ENCODE assay signal across 1 cellular context in the genomic region with DNA sequence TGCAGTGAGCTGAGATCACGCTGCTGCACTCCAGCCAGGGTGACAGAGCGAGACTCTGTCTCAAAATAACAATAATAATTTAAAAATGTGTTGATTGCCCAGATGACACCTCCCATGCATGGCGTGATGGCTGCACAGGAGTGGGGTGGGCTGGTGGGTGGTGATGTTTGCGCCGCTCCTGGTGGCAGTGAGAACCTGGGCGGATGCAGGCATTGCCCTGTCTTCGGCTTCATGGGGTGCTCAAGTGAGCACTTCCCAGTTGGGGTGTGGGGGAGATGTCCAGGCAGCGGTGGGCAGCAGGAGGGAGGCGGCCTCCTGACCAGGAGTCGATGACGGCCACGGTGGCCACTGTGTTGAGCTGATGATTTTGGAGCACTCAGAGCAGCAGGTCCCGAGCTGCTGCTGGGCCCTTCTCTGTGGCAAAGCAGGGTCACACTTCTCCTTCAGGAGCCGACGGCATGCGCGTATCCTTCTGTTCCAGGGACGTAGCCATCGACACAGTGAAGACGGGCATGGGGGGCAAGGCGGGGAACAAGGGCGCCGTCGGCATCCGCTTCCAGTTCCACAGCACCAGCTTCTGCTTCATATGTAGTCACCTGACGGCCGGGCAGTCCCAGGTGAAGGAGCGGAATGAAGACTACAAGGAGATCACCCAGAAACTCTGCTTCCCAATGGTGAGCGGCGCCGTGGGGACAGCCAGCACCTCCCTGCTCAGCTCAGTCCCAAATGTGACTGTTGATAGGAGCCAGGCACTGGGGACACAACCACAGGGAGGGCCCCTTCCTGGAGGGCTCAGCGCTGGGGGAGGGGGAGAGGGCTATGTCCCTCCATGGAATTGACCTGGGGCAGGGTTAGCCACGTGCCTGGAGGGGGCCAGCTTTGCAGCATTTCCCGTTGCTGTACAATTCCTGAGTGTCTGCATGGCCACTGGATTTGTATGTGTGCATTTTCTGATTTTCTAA.
TF ChIP-seq lines count a peak whose summit lies in the region.

No MANE protein-coding gene starts in this region.

TF ChIP-seq in HepG2, 621 proteins besides CTCF, POLR2A, EP300 and RAD21 (continued from another document):
- no peak for TF ChIP-seq HINFP (CRISPR knock-in tag; IDR thresholded peaks at IDR 0.05; ENCODE audit: low read depth)
- TF ChIP-seq, protein P1, sequence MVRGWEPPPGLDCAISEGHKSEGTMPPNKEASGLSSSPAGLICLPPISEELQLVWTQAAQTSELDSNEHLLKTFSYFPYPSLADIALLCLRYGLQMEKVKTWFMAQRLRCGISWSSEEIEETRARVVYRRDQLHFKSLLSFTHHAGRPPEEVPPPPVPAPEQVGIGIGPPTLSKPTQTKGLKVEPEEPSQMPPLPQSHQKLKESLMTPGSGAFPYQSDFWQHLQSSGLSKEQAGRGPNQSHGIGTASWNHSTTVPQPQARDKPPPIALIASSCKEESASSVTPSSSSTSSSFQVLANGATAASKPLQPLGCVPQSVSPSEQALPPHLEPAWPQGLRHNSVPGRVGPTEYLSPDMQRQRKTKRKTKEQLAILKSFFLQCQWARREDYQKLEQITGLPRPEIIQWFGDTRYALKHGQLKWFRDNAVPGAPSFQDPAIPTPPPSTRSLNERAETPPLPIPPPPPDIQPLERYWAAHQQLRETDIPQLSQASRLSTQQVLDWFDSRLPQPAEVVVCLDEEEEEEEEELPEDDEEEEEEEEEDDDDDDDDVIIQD (CRISPR knock-in tag; IDR thresholded peaks at IDR 0.05; ENCODE audit: low read depth) = no peak
- no peak for TF ChIP-seq ZNF280D (CRISPR knock-in tag; IDR thresholded peaks at IDR 0.05)
- no peak for TF ChIP-seq KLF6 (CRISPR knock-in tag; IDR thresholded peaks at IDR 0.05)
- TF ChIP-seq RFX1 (IDR thresholded peaks at IDR 0.05) = no peak
- TF ChIP-seq ZNF343 (CRISPR knock-in tag; IDR thresholded peaks at IDR 0.05) = no peak
- TF ChIP-seq CBFB (CRISPR knock-in tag; IDR thresholded peaks at IDR 0.05) = no peak
- TF ChIP-seq, protein P2, sequence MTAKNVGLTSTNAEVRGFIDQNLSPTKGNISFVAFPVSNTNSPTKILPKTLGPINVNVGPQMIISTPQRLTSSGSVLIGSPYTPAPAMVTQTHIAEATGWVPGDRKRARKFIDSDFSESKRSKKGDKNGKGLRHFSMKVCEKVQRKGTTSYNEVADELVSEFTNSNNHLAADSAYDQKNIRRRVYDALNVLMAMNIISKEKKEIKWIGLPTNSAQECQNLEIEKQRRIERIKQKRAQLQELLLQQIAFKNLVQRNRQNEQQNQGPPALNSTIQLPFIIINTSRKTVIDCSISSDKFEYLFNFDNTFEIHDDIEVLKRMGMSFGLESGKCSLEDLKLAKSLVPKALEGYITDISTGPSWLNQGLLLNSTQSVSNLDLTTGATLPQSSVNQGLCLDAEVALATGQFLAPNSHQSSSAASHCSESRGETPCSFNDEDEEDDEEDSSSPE (CRISPR knock-in tag; IDR thresholded peaks at IDR 0.05) = no peak
- TF ChIP-seq KLF12 (CRISPR knock-in tag; IDR thresholded peaks at IDR 0.05; ENCODE audit: borderline replicate concordance) = no peak
- no peak for TF ChIP-seq NR2F6 (IDR thresholded peaks at IDR 0.05)
- no peak for TF ChIP-seq NR2F6 (CRISPR knock-in tag; IDR thresholded peaks at IDR 0.05)
- no peak for TF ChIP-seq ZNF691 (CRISPR knock-in tag; IDR thresholded peaks at IDR 0.05; ENCODE audit: borderline replicate concordance, low read depth)
- TF ChIP-seq RNF2 (conservative IDR thresholded peaks at IDR 0.05; ENCODE audit: low read depth) = no peak
- no peak for TF ChIP-seq ATF1 (CRISPR knock-in tag; IDR thresholded peaks at IDR 0.05)
- TF ChIP-seq ZNF264 (CRISPR knock-in tag; IDR thresholded peaks at IDR 0.05) = no peak
- 0 out of 2 replicates have a peak, but pooled peaks have one; percentile 48 for TF ChIP-seq ARID4A (CRISPR knock-in tag; IDR thresholded peaks at IDR 0.05; ENCODE audit: borderline replicate concordance)
- TF ChIP-seq ZBTB7A (CRISPR knock-in tag; IDR thresholded peaks at IDR 0.05) = 0 out of 2 replicates have a peak, but pooled peaks have one; percentile 24
- TF ChIP-seq ZNF337 (CRISPR knock-in tag; IDR thresholded peaks at IDR 0.05; ENCODE audit: borderline replicate concordance, low read depth) = no peak
- TF ChIP-seq YEATS2 (CRISPR knock-in tag; IDR thresholded peaks at IDR 0.05; ENCODE audit: borderline replicate concordance) = no peak
- no peak for TF ChIP-seq ARID5B (CRISPR knock-in tag; IDR thresholded peaks at IDR 0.05)
- TF ChIP-seq TCF7L2 (IDR thresholded peaks at IDR 0.05; ENCODE audit: low read depth, low read length) = no peak
- no peak for TF ChIP-seq ZNF678 (CRISPR knock-in tag; IDR thresholded peaks at IDR 0.05)
- TF ChIP-seq ZNF275 (CRISPR knock-in tag; IDR thresholded peaks at IDR 0.05; ENCODE audit: borderline replicate concordance) = no peak
- TF ChIP-seq ZNF354B (CRISPR knock-in tag; IDR thresholded peaks at IDR 0.05) = no peak
- no peak for TF ChIP-seq JDP2 (CRISPR knock-in tag; IDR thresholded peaks at IDR 0.05; ENCODE audit: borderline replicate concordance)
- TF ChIP-seq ZNF468 (CRISPR knock-in tag; IDR thresholded peaks at IDR 0.05) = no peak
- TF ChIP-seq TCF7 (IDR thresholded peaks at IDR 0.05; ENCODE audit: low read depth) = no peak
